In the genomic region with DNA sequence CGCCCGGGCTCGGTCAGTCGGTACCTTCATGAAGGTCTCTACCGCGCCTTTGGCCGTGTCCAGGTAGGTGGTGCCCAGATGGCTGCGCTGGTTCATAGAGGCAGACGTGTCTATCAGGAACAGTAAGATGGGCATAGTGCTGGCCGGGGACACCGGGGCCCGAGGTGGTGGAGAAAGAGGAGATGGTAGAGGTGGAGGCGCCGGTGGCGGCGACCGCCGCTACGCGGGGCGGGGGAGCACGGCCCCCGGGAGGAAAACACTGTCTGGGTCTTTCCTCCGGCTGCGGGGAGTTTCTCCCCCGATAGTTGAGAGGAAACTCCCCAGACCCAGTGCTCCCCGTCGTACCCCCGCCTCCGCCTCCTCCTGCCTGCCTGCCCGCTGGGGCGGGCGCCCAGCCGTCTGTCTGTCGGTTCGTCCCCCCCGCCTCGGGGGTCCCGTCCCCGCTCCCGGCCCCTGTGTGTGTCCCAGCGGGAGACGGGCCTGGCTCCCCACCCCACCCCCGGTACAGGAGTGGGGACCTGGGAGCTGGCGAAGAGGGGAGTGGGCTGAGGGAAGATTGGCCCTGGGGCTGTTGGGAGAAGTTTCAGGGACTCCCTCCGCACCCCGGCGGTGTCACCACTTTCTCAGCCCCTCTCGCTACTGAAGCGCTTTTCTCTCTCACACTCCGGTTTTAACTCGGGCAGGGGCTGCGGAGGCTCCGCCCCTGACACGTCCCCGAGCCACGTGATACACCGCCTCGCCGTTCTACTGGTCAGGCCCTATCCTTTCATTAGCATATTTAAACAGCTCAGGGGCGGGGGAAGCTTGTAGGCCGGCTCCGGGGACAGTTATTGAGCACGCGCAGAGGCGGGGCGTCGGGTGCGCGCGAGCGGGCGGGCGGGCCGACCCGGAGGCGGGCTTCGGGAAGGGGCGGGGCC, we compare ENCODE assay signal across 8 cellular contexts. TPM values are rescaled to one million over a fixed set of nuclear protein-coding genes. Genes with fewer than 3 reads are reported as not detected.
A peak's percentile ranks its signal among the peaks of the same experiment; 100 is the strongest.
DNase-seq lines count a peak whose midpoint lies in the region; ATAC-seq and TF ChIP-seq lines count a peak whose summit lies in the region.

A gene with protein sequence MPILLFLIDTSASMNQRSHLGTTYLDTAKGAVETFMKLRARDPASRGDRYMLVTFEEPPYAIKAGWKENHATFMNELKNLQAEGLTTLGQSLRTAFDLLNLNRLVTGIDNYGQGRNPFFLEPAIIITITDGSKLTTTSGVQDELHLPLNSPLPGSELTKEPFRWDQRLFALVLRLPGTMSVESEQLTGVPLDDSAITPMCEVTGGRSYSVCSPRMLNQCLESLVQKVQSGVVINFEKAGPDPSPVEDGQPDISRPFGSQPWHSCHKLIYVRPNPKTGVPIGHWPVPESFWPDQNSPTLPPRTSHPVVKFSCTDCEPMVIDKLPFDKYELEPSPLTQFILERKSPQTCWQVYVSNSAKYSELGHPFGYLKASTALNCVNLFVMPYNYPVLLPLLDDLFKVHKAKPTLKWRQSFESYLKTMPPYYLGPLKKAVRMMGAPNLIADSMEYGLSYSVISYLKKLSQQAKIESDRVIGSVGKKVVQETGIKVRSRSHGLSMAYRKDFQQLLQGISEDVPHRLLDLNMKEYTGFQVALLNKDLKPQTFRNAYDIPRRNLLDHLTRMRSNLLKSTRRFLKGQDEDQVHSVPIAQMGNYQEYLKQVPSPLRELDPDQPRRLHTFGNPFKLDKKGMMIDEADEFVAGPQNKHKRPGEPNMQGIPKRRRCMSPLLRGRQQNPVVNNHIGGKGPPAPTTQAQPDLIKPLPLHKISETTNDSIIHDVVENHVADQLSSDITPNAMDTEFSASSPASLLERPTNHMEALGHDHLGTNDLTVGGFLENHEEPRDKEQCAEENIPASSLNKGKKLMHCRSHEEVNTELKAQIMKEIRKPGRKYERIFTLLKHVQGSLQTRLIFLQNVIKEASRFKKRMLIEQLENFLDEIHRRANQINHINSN (minus strand): TSS at position 646 of the 917 bp plus-strand sequence. CDS start 511 bp downstream, at position 135.

- intact Hi-C loops in breast epithelium (cut with DNase I; ENCODE audit: low total_unique reads), result loop anchor here (10.0 kb wide), 2 partner anchors 132 to 352 kb away; a partner anchor contains a TSS

- peaks cover 44% of the 10 kb centered on the region for H3K79me2 ChIP-seq in ACC112 (ENCODE audit: control insufficient read depth, insufficient read depth, low read length, unreplicated experiment)

- peak within 1 kb of the TSS; percentile 96 to 98 (median 98) for H3K9ac ChIP-seq in skeletal muscle tissue (ENCODE audit: low read depth in 1 of 3, low read length in 3 of 3)

- DNase-seq in NCI-H2196 treated with DMSO at 0.1 percent for 48 hours (lab: John Stamatoyannopoulos, UW; ENCODE audit: unreplicated experiment), result peak; percentile 79
- peak; percentile 99 to 100 for DNase-seq in breast epithelium (ENCODE audit: low spot score in 2 of 2)

- H3K9me3 ChIP-seq in breast epithelium (peaks cover 0 to 8% of the 10 kb centered on the region in 2 donors), iPS-18c (ENCODE audit: control insufficient read depth, insufficient read depth, low read length) (peaks cover 8% of the 10 kb centered on the region), skeletal muscle tissue (ENCODE audit: control insufficient read depth in 3 of 3, low read length in 3 of 3) (peaks cover 2 to 8% (median 4%) of the 10 kb centered on the region in 3 donors)

- H3K27me3 ChIP-seq in ACC112 (ENCODE audit: insufficient read depth, low read length) (no peaks in the 10 kb centered on the region), breast epithelium (no peaks in the 10 kb centered on the region), skeletal muscle tissue (ENCODE audit: control insufficient read depth in 3 of 3, insufficient read depth in 3 of 3, low read length in 3 of 3) (no peaks in the 10 kb centered on the region)

- H3K4me3 ChIP-seq in ACC112 (ENCODE audit: low read depth, low read length), result peak within 1 kb of the TSS; percentile 91
- H3K4me3 ChIP-seq in breast epithelium, result peak within 1 kb of the TSS; percentile 96 to 98 (median 97)
- peak within 1 kb of the TSS; percentile 82 for H3K4me3 ChIP-seq in iPS-18c (ENCODE audit: insufficient read depth, low read depth, low read length)
- peak within 1 kb of the TSS; percentile 84 to 92 (median 92) for H3K4me3 ChIP-seq in skeletal muscle tissue (ENCODE audit: low read length in 3 of 3)

- H3K27ac ChIP-seq in ACC112 (ENCODE audit: low read depth, low read length) (peak within 1 kb of the TSS; percentile 85), VCaP (peak within 1 kb of the TSS; percentile 98), breast epithelium (peak within 1 kb of the TSS; percentile 100), skeletal muscle tissue (ENCODE audit: low read depth, low read length) (peak within 1 kb of the TSS; percentile 98)

- no peak for TF ChIP-seq CTCF in VCaP (conservative IDR thresholded peaks at IDR 0.05)
- TF ChIP-seq CTCF in breast epithelium (IDR thresholded peaks at IDR 0.05), result no peak

- ATAC-seq in GM18870 (IDR thresholded peaks at IDR 0.05; ENCODE audit: unreplicated experiment) (peak; percentile 66), HG03135 (IDR thresholded peaks at IDR 0.05; ENCODE audit: unreplicated experiment) (peak; percentile 77)

- peak within 1 kb of the TSS; percentile 40 for H2AFZ ChIP-seq in ACC112 (ENCODE audit: low read length, unreplicated experiment)

- H3K4me1 ChIP-seq in ACC112 (ENCODE audit: control insufficient read depth, insufficient read depth, low read length, unreplicated experiment) (peaks cover 20% of the 10 kb centered on the region), breast epithelium (peaks cover 0 to 3% of the 10 kb centered on the region in 2 donors), skeletal muscle tissue (ENCODE audit: control insufficient read depth in 3 of 3, insufficient read depth in 3 of 3, low read length in 3 of 3) (peaks cover 14 to 20% (median 15%) of the 10 kb centered on the region in 3 donors)

- peaks cover 35% of the 10 kb centered on the region for H3K36me3 ChIP-seq in ACC112 (ENCODE audit: insufficient read depth, low read length)
- peaks cover 4% of the 10 kb centered on the region for H3K36me3 ChIP-seq in breast epithelium
- H3K36me3 ChIP-seq in skeletal muscle tissue (ENCODE audit: control insufficient read depth in 3 of 3, insufficient read depth in 3 of 3, low read length in 3 of 3), result peaks cover 17 to 31% (median 18%) of the 10 kb centered on the region in 3 donors

- TF ChIP-seq POLR2A in breast epithelium (IDR thresholded peaks at IDR 0.05), result peak; percentile 100

RNA-seq across cellular contexts. Expression of the gene that starts here (rescaled TPM):
- total RNA-seq in breast epithelium, result 10 to 100 TPM; 31.2 to 76.7 (median 50.5) TPM
- 20.4 TPM for total RNA-seq in skeletal muscle tissue

Comparison
In these comparisons a context has a peak if more than half of its experiments do, and no peak if none do; other contexts are left out.
1. Peak in every context shown above with its lines: DNase-seq, ATAC-seq, H3K4me3 ChIP-seq and H3K27ac ChIP-seq.